21 cellular contexts compared by ENCODE assay signal in genomic region chr17:20702692-20703091, GRCh38.
"Had no signal": no experiment of that assay in that cellular context is flagged by ENCODE, and none has a peak within 500 bp of the region (broad histone marks: within the 10 kb centered on the region; RNA-seq: fewer than 3 reads in every experiment).

No MANE protein-coding gene starts in this region.

- H3K9me2 ChIP-seq: SK-N-SH had no signal

- H3K4me2 ChIP-seq: SK-N-SH had no signal

- DNase-seq: KBM-7, MV-4-11, NCI-H1092, NCI-H1105 treated with DMSO at 0.1 percent for 48 hours, NCI-H1417 treated with DMSO at 0.1 percent for 48 hours, NCI-H146, NCI-H1694 treated with DMSO at 0.1 percent for 48 hours, NCI-H1930, NCI-H2081, NCI-H2107, NCI-H226, NCI-H446, NCI-H510A, NCI-H524 treated with DMSO at 0.1 percent for 48 hours, NCI-H69, NCI-H774, SHP77, SK-N-SH had no signal

- H3K9ac ChIP-seq: SK-N-SH had no signal

- H3K9me3 ChIP-seq: SK-N-SH had no signal

- ATAC-seq: Panc1 had no signal

- H3K27ac ChIP-seq: HL-60, RWPE1 had no signal
